In genomic region chr12:124083708-124084107, GRCh38 we compare ENCODE assay signal across 27 cellular contexts.
"Had no signal": no experiment of that assay in that cellular context is flagged by ENCODE, and none has a peak within 500 bp of the region (broad histone marks: within the 10 kb centered on the region; RNA-seq: fewer than 3 reads in every experiment).

No MANE protein-coding gene starts in this region.

- FAIRE-seq: kidney, urothelium cell line had no signal

- H3K27me3 ChIP-seq: left lung, ovary, suprapubic skin, tibial artery, upper lobe of right lung had no signal

- H3K27ac Mint-ChIP-seq: mesothelial cell of epicardium; naive B cell; natural killer cell; nephron progenitor cell; stimulated activated effector memory CD8-positive, alpha-beta T cell treated with anti-CD3 and anti-CD28 coated beads, Interleukin-12 subunit alpha, Interleukin-12 subunit beta, amount 100 ng/mL, for 72 hours; stimulated activated naive CD8-positive, alpha-beta T cell treated with anti-CD3 and anti-CD28 coated beads, Interleukin-15, Interleukin-2, amounts not matched to agents 100 ng/mL and 50 ng/mL, for 24 hours had no signal

- H3K4me1 ChIP-seq: left lung, lower lobe of right lung, prostate gland, suprapubic skin, tibial artery, upper lobe of right lung had no signal

- ATAC-seq: left colon; left lung; lower lobe of right lung; natural killer cell; right cardiac atrium; sciatic nerve; stimulated activated effector memory CD8-positive, alpha-beta T cell treated with anti-CD3 and anti-CD28 coated beads, Interleukin-12 subunit alpha, Interleukin-12 subunit beta, amount 100 ng/mL, for 72 hours; upper lobe of right lung had no signal

- H3K27me3 Mint-ChIP-seq: naive B cell; stimulated activated naive CD8-positive, alpha-beta T cell treated with anti-CD3 and anti-CD28 coated beads, Interleukin-15, Interleukin-2, amounts not matched to agents 100 ng/mL and 50 ng/mL, for 24 hours had no signal

- H3K36me3 ChIP-seq: left lung, lower lobe of right lung, ovary, prostate gland, suprapubic skin, thoracic aorta, tibial artery, upper lobe of right lung had no signal

- DNase-seq: hippocampal formation; kidney; left colon; left lung; lower lobe of right lung; mammary epithelial cell; mesenchymal stem cell; naive B cell; natural killer cell; nephron progenitor cell; ovary; retina; right cardiac atrium; stimulated activated CD4-positive, alpha-beta T cell treated with anti-CD3 and anti-CD28 coated beads, Interleukin-4, amount 100 ng/mL, for 24 hours; stimulated activated naive CD4-positive, alpha-beta T cell; tibial artery; trophoblast cell; upper lobe of right lung had no signal

- H3K9me3 ChIP-seq: left lung, lower lobe of right lung, ovary, prostate gland, suprapubic skin, thoracic aorta, tibial artery, upper lobe of right lung had no signal

- H3K4me3 ChIP-seq: left lung, lower lobe of right lung, ovary, prostate gland, skin epidermis, suprapubic skin, thoracic aorta, tibial artery, upper lobe of right lung had no signal

- H3K4me3 Mint-ChIP-seq: mesothelial cell of epicardium; naive B cell; natural killer cell; nephron progenitor cell; stimulated activated effector memory CD8-positive, alpha-beta T cell treated with anti-CD3 and anti-CD28 coated beads, Interleukin-12 subunit alpha, Interleukin-12 subunit beta, amount 100 ng/mL, for 72 hours; stimulated activated naive CD8-positive, alpha-beta T cell treated with anti-CD3 and anti-CD28 coated beads, Interleukin-15, Interleukin-2, amounts not matched to agents 100 ng/mL and 50 ng/mL, for 24 hours had no signal

- H3K9me3 Mint-ChIP-seq: mesothelial cell of epicardium; natural killer cell; stimulated activated effector memory CD8-positive, alpha-beta T cell treated with anti-CD3 and anti-CD28 coated beads, Interleukin-12 subunit alpha, Interleukin-12 subunit beta, amount 100 ng/mL, for 72 hours; stimulated activated naive CD8-positive, alpha-beta T cell treated with anti-CD3 and anti-CD28 coated beads, Interleukin-15, Interleukin-2, amounts not matched to agents 100 ng/mL and 50 ng/mL, for 24 hours had no signal

- H3K27ac ChIP-seq: left lung, lower lobe of right lung, ovary, prostate gland, skin epidermis, suprapubic skin, thoracic aorta, tibial artery, upper lobe of right lung had no signal

- H3K4me1 Mint-ChIP-seq: naive B cell; stimulated activated effector memory CD8-positive, alpha-beta T cell treated with anti-CD3 and anti-CD28 coated beads, Interleukin-12 subunit alpha, Interleukin-12 subunit beta, amount 100 ng/mL, for 72 hours had no signal

- H3K36me3 Mint-ChIP-seq: mesothelial cell of epicardium; natural killer cell; stimulated activated effector memory CD8-positive, alpha-beta T cell treated with anti-CD3 and anti-CD28 coated beads, Interleukin-12 subunit alpha, Interleukin-12 subunit beta, amount 100 ng/mL, for 72 hours had no signal
